In the genomic region with DNA sequence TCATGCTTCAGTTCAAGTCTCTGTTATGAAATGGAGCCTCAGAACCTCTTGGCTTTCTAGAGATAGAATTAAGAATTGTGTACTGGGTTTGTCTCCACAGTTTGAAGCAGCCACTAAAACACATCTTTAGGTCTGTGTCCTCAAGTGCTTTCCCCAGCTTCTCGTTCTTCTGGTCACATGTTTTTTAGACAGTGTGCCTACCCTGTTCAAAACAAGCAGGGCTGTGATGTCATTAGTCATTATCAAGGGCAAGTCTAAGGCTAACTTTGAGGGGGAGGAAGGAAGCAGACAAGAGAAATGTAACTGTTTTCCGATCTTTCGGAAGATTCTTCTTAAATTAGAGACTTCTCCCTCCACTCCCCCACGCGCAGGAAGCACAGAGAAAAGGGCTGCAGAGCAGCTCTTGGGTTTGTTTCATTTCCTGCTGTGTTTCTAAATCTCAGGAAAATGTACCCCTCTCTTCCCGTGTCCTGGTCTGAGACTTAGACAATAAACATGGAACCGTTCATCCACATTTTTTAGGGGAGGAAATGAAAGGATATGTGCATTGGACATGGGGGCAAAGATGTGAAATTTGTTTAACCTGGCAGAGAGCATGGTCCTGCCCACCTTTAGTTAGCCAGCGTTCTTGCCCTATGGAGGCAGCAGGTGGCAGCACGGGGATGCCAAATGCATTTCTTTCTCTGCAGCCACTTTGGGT, we compare ENCODE assay signal across 8 cellular contexts. TPM values are rescaled to one million over a fixed set of nuclear protein-coding genes. Genes with fewer than 3 reads are reported as not detected.
DNase-seq lines count a peak whose midpoint lies in the region; ATAC-seq and TF ChIP-seq lines count a peak whose summit lies in the region.

No MANE protein-coding gene starts in this region.

- peaks cover 36% of the 10 kb centered on the region for H3K4me1 Mint-ChIP-seq in activated T-helper 1 cell treated with anti-CD3 and anti-CD28 coated beads, Interleukin-12 subunit alpha, Interleukin-12 subunit beta, Interleukin-2, Interleukin-4 antibody, amounts not matched to agents 30 ng/mL and 10 ng/mL and 1 ng/mL, durations not matched to agents 14 hours and 24 hours and 36 hours (ENCODE audit: low read depth)

- no peak for ATAC-seq in HG03457 (IDR thresholded peaks at IDR 0.05; ENCODE audit: unreplicated experiment)
- no peak for ATAC-seq in left lobe of liver

- H3K9me3 Mint-ChIP-seq in activated T-helper 1 cell treated with anti-CD3 and anti-CD28 coated beads, Interleukin-12 subunit alpha, Interleukin-12 subunit beta, Interleukin-2, Interleukin-4 antibody, amounts not matched to agents 30 ng/mL and 10 ng/mL and 1 ng/mL, durations not matched to agents 14 hours and 24 hours and 36 hours: no peaks in the 10 kb centered on the region

- H3K36me3 Mint-ChIP-seq in activated T-helper 1 cell treated with anti-CD3 and anti-CD28 coated beads, Interleukin-12 subunit alpha, Interleukin-12 subunit beta, Interleukin-2, Interleukin-4 antibody, amounts not matched to agents 30 ng/mL and 10 ng/mL and 1 ng/mL, durations not matched to agents 14 hours and 24 hours and 36 hours (ENCODE audit: low read depth): peaks cover 24% of the 10 kb centered on the region

- peak; percentile 80 for TF ChIP-seq CTCF in GM13977 (IDR thresholded peaks at IDR 0.05; ENCODE audit: extremely low read depth, insufficient read depth, missing control alignments)

- H3K27ac Mint-ChIP-seq in activated T-helper 1 cell treated with anti-CD3 and anti-CD28 coated beads, Interleukin-12 subunit alpha, Interleukin-12 subunit beta, Interleukin-2, Interleukin-4 antibody, amounts not matched to agents 30 ng/mL and 10 ng/mL and 1 ng/mL, durations not matched to agents 14 hours and 24 hours and 36 hours: peak overlapping the region; percentile 68

- H3K27me3 Mint-ChIP-seq in activated T-helper 1 cell treated with anti-CD3 and anti-CD28 coated beads, Interleukin-12 subunit alpha, Interleukin-12 subunit beta, Interleukin-2, Interleukin-4 antibody, amounts not matched to agents 30 ng/mL and 10 ng/mL and 1 ng/mL, durations not matched to agents 14 hours and 24 hours and 36 hours (ENCODE audit: insufficient read depth): peaks cover 8% of the 10 kb centered on the region

- in situ Hi-C loops in GM13977 (cut with MboI; ENCODE audit: low pct_unique_long_range_greater_than_20kb, low sequenced_read_pairs, unreplicated experiment): no loop called here

- DNase-seq in Ammon's horn (ENCODE audit: low spot score) (peak; percentile 55), GM13977 (ENCODE audit: low spot score) (peak; percentile 62), NCI-H526 treated with DMSO at 0.1 percent for 48 hours (lab: John Stamatoyannopoulos, UW) (peak; percentile 8), fibroblast of peridontal ligament (ENCODE audit: extremely low read depth) (peak; percentile 60), posterior cingulate gyrus (peak in 7 of 10 donors; percentile 25 to 91 (median 53)), left lobe of liver (ENCODE audit: low spot score) (no peak)
- DNase-seq in activated T-helper 1 cell treated with anti-CD3 and anti-CD28 coated beads, Interleukin-12 subunit alpha, Interleukin-12 subunit beta, Interleukin-2, Interleukin-4 antibody, amounts not matched to agents 30 ng/mL and 10 ng/mL and 1 ng/mL, durations not matched to agents 14 hours and 24 hours and 36 hours (ENCODE audit: low spot score): peak; percentile 10

- H3K4me3 Mint-ChIP-seq in activated T-helper 1 cell treated with anti-CD3 and anti-CD28 coated beads, Interleukin-12 subunit alpha, Interleukin-12 subunit beta, Interleukin-2, Interleukin-4 antibody, amounts not matched to agents 30 ng/mL and 10 ng/mL and 1 ng/mL, durations not matched to agents 14 hours and 24 hours and 36 hours: peak overlapping the region; percentile 63

- intact Hi-C loops in activated T-helper 1 cell treated with anti-CD3 and anti-CD28 coated beads, Interleukin-12 subunit alpha, Interleukin-12 subunit beta, Interleukin-2, Interleukin-4 antibody, amounts not matched to agents 30 ng/mL and 10 ng/mL and 1 ng/mL, durations not matched to agents 14 hours and 24 hours and 36 hours (cut with micrococcal nuclease): loop anchor here (1.0 to 10.0 kb wide), 6 partner anchors 45 to 1391 kb away; a partner anchor contains a TSS
- intact Hi-C loops in posterior cingulate gyrus (cut with DNase I): loop anchor here (5.0 to 10.0 kb wide), 3 partner anchors 48 to 229 kb away; a partner anchor contains a TSS

RNA-seq across cellular contexts. Expression of a gene that starts 3.1 kb away (rescaled TPM):
- 33.4 and 36.9 TPM in 2 replicates for total RNA-seq in activated T-helper 1 cell treated with anti-CD3 and anti-CD28 coated beads, Interleukin-12 subunit alpha, Interleukin-12 subunit beta, Interleukin-2, Interleukin-4 antibody, amounts not matched to agents 30 ng/mL and 10 ng/mL and 1 ng/mL, durations not matched to agents 14 hours and 24 hours and 36 hours
- total RNA-seq in left lobe of liver: 11.7 TPM

RNA-seq across cellular contexts. Expression of a gene that starts 18.6 kb away (rescaled TPM):
- total RNA-seq in activated T-helper 1 cell treated with anti-CD3 and anti-CD28 coated beads, Interleukin-12 subunit alpha, Interleukin-12 subunit beta, Interleukin-2, Interleukin-4 antibody, amounts not matched to agents 30 ng/mL and 10 ng/mL and 1 ng/mL, durations not matched to agents 14 hours and 24 hours and 36 hours: not detected in 2 replicates
- not detected for total RNA-seq in left lobe of liver

RNA-seq across cellular contexts. Expression of a gene that starts 28.7 kb away (rescaled TPM):
- not detected in 2 replicates for total RNA-seq in activated T-helper 1 cell treated with anti-CD3 and anti-CD28 coated beads, Interleukin-12 subunit alpha, Interleukin-12 subunit beta, Interleukin-2, Interleukin-4 antibody, amounts not matched to agents 30 ng/mL and 10 ng/mL and 1 ng/mL, durations not matched to agents 14 hours and 24 hours and 36 hours
- total RNA-seq in left lobe of liver: not detected

RNA-seq across cellular contexts. Expression of a gene that starts 50.1 kb away (rescaled TPM):
- total RNA-seq in activated T-helper 1 cell treated with anti-CD3 and anti-CD28 coated beads, Interleukin-12 subunit alpha, Interleukin-12 subunit beta, Interleukin-2, Interleukin-4 antibody, amounts not matched to agents 30 ng/mL and 10 ng/mL and 1 ng/mL, durations not matched to agents 14 hours and 24 hours and 36 hours: 27.0 and 31.3 TPM in 2 replicates
- 13.8 TPM for total RNA-seq in left lobe of liver
